ENCODE assay signal across 1 cellular context in genomic region chr2:177265834-177266817, GRCh38.
TF ChIP-seq lines count a peak whose summit lies in the region.

No MANE protein-coding gene starts in this region.

TF ChIP-seq in GM12878, 131 proteins besides CTCF, POLR2A, EP300 and RAD21 (continued from another document):
- TF ChIP-seq MYB (IDR thresholded peaks at IDR 0.05; ENCODE audit: borderline replicate concordance, low read depth, low read length) (no peak), RELA (IDR thresholded peaks at IDR 0.05; ENCODE audit: borderline replicate concordance, partially characterized antibody) (no peak), CBX3 (IDR thresholded peaks at IDR 0.05; ENCODE audit: borderline replicate concordance, low read depth) (no peak), YY1 (IDR thresholded peaks at IDR 0.05; ENCODE audit: low read depth, low read length) (no peak), MEF2A (IDR thresholded peaks at IDR 0.05; ENCODE audit: insufficient read depth, low read depth, low read length) (no peak), RUNX3 (IDR thresholded peaks at IDR 0.05; ENCODE audit: low read length) (peak; percentile 80), CBFB (IDR thresholded peaks at IDR 0.05; ENCODE audit: low read depth) (no peak), RB1 (IDR thresholded peaks at IDR 0.05; ENCODE audit: borderline replicate concordance) (0 out of 2 replicates have a peak, but pooled peaks have one; percentile 7), SUPT20H (IDR thresholded peaks at IDR 0.05; ENCODE audit: borderline replicate concordance, control insufficient read depth, low read depth, low read length) (no peak), CUX1 (IDR thresholded peaks at IDR 0.05; ENCODE audit: insufficient replicate concordance, low read depth, low read length) (no peak), GABPA (IDR thresholded peaks at IDR 0.05; ENCODE audit: low read depth) (no peak), E2F4 (IDR thresholded peaks at IDR 0.05; ENCODE audit: low read depth, low read length) (no peak), PBX3 (IDR thresholded peaks at IDR 0.05; ENCODE audit: insufficient replicate concordance, low read depth, low read length) (no peak)
TF ChIP-seq in GM12878: peak in this region for 3.
